Comparison of ENCODE assay signal across 8 cellular contexts in genomic region chr2:23532311-23533013, GRCh38.
DNase-seq lines count a peak whose midpoint lies in the region; ATAC-seq and FAIRE-seq lines count a peak whose summit lies in the region.

No MANE protein-coding gene starts in this region.

- H3K27me3 ChIP-seq in small intestine (ENCODE audit: control insufficient read depth in 2 of 2, insufficient read depth in 2 of 2, low read length in 2 of 2) = no peaks in the 10 kb centered on the region

- H3K36me3 Mint-ChIP-seq in activated naive CD8-positive, alpha-beta T cell treated with anti-CD3 and anti-CD28 coated beads for 36 hours = no peaks in the 10 kb centered on the region

- DNase-seq in D341Med (ENCODE audit: low spot score) (peak; percentile 57), NCI-H524 treated with DMSO at 0.1 percent for 48 hours (lab: John Stamatoyannopoulos, UW) (peak; percentile 79), DMS53 (lab: John Stamatoyannopoulos, UW) (no peak), small intestine (no peak)
- peak; percentile 58 for DNase-seq in activated naive CD8-positive, alpha-beta T cell treated with anti-CD3 and anti-CD28 coated beads for 36 hours
- DNase-seq in stimulated activated CD4-positive, alpha-beta T cell treated with anti-CD3 and anti-CD28 coated beads, Interleukin-15, amount 100 ng/mL, for 24 hours = peak; percentile 58

- no peaks in the 10 kb centered on the region for H3K4me1 ChIP-seq in small intestine (ENCODE audit: control insufficient read depth in 2 of 2, insufficient read depth in 1 of 2, low read depth in 1 of 2, low read length in 1 of 2)

- FAIRE-seq in small intestine (lab: Jason Lieb, UNC) = no peak

- ATAC-seq in GM21717 (IDR thresholded peaks at IDR 0.05; ENCODE audit: unreplicated experiment) (peak; percentile 76), HG03097 (IDR thresholded peaks at IDR 0.05; ENCODE audit: low FRiP score, unreplicated experiment) (no peak)

- H3K27ac ChIP-seq in small intestine (ENCODE audit: low read depth in 1 of 2, low read length in 1 of 2) = no peak overlapping the region

- H3K4me1 Mint-ChIP-seq in activated naive CD8-positive, alpha-beta T cell treated with anti-CD3 and anti-CD28 coated beads for 36 hours = peaks cover 42% of the 10 kb centered on the region

- H3K4me3 Mint-ChIP-seq in activated naive CD8-positive, alpha-beta T cell treated with anti-CD3 and anti-CD28 coated beads for 36 hours = peak overlapping the region; percentile 91

- no peaks in the 10 kb centered on the region for H3K9me3 ChIP-seq in small intestine (ENCODE audit: control insufficient read depth, low read depth)

- no peak overlapping the region for H3K4me3 ChIP-seq in small intestine (ENCODE audit: low read depth in 1 of 2, low read length in 2 of 2)

- no peaks in the 10 kb centered on the region for H3K9me3 Mint-ChIP-seq in activated naive CD8-positive, alpha-beta T cell treated with anti-CD3 and anti-CD28 coated beads for 36 hours

- no peaks in the 10 kb centered on the region for H3K27me3 Mint-ChIP-seq in activated naive CD8-positive, alpha-beta T cell treated with anti-CD3 and anti-CD28 coated beads for 36 hours

- peak overlapping the region; percentile 96 for H3K27ac Mint-ChIP-seq in activated naive CD8-positive, alpha-beta T cell treated with anti-CD3 and anti-CD28 coated beads for 36 hours

- no peaks in the 10 kb centered on the region for H3K36me3 ChIP-seq in small intestine (ENCODE audit: control insufficient read depth in 2 of 2, insufficient read depth in 2 of 2, low read length in 2 of 2)

- 45 to 60% (median 56%) methylated on average over 18 of the region's 18 CpGs for WGBS in small intestine, 3 donors

Comparison
In these comparisons a context has a peak if more than half of its experiments do, and no peak if none do; other contexts are left out.
1. DNase-seq: peak in D341Med (single experiment), NCI-H524 treated with DMSO at 0.1 percent for 48 hours (single experiment), activated naive CD8-positive, alpha-beta T cell treated with anti-CD3 and anti-CD28 coated beads for 36 hours (single experiment) and stimulated activated CD4-positive, alpha-beta T cell treated with anti-CD3 and anti-CD28 coated beads, Interleukin-15, amount 100 ng/mL, for 24 hours (single experiment); none in DMS53 (single experiment) and small intestine (single experiment).